Comparison of ENCODE assay signal across 18 cellular contexts in the genomic region with DNA sequence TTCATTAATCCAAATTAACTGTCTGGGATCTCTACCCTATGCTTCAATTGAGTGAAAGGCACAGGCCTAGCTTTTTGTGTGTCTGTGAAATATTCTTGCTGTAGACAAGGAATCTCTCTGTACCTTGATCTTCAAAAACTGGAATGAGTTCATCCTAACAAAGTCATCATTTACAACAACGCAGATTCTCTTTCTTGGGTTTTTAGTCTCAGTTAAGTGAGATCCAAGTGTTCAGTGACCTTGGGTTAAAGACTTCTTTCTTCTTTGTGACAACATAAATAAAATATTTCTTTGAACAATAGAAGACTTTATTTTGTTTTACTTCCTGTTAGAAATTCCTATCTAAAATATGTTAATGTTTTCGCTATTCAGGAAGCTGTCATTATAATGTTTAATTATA.
DNase-seq lines count a peak whose midpoint lies in the region; ATAC-seq, FAIRE-seq and TF ChIP-seq lines count a peak whose summit lies in the region.
"Had no signal": no experiment of that assay in that cellular context is flagged by ENCODE, and none has a peak within 500 bp of the region (broad histone marks: within the 10 kb centered on the region; RNA-seq: fewer than 3 reads in every experiment).

No MANE protein-coding gene starts in this region.

- no peaks in the 10 kb centered on the region for H3K36me3 ChIP-seq in endothelial cell of umbilical vein (ENCODE audit: control insufficient read depth in 2 of 2, extremely low read depth in 1 of 2, insufficient read depth in 2 of 2, low read length in 2 of 2)

- H4K20me1 ChIP-seq in endothelial cell of umbilical vein (replicated peaks; ENCODE audit: control insufficient read depth, extremely low read depth, insufficient read depth, low read length) = no peaks in the 10 kb centered on the region

- CTCF ChIA-PET in endothelial cell of umbilical vein (lab: Charles Lee) = no interaction called here

- H3K4me1 Mint-ChIP-seq in neural crest cell = peaks cover 27% of the 10 kb centered on the region
- H3K4me1 Mint-ChIP-seq in stimulated activated naive B cell treated with anti-CD40 and anti-IgM and Interleukin-4, amounts not matched to agents 10 μg/mL and 1 μg/mL and 100 μg/mL, for 72 hours = no peaks in the 10 kb centered on the region
- H3K4me1 Mint-ChIP-seq: B cell had no signal

- peak overlapping the region; percentile 58 for H2AFZ ChIP-seq in endothelial cell of umbilical vein (ENCODE audit: low read depth, low read length)

- POLR2A ChIA-PET in endothelial cell of umbilical vein (lab: Charles Lee) = no interaction called here

- H3K27me3 Mint-ChIP-seq in neural crest cell (ENCODE audit: low read depth) = no peaks in the 10 kb centered on the region
- H3K27me3 Mint-ChIP-seq in stimulated activated naive B cell treated with anti-CD40 and anti-IgM and Interleukin-4, amounts not matched to agents 10 μg/mL and 1 μg/mL and 100 μg/mL, for 72 hours = peaks cover 0 to 3% of the 10 kb centered on the region in 2 donors
- H3K27me3 Mint-ChIP-seq: CD4-positive, alpha-beta T cell had no signal

- H3K4me3 ChIP-seq in endothelial cell of umbilical vein (replicated peaks in 1 of 3; ENCODE audit: insufficient read depth in 1 of 3, low read depth in 1 of 3, low read length in 3 of 3) = no peak overlapping the region

- FAIRE-seq in D721Med (lab: Jason Lieb, UNC) (peak; percentile 44), RCC 7860 (lab: Jason Lieb, UNC) (peak; percentile 26), endothelial cell of umbilical vein (lab: Jason Lieb, UNC) (peak; percentile 69)
- FAIRE-seq: G401.6, GM12891 had no signal

- no peak for DNase-seq in D721Med (ENCODE audit: insufficient read length, low spot score)
- no peak for DNase-seq in RCC 7860 (ENCODE audit: low spot score)
- DNase-seq in endothelial cell of umbilical vein (ENCODE audit: low read depth, low spot score) = peak; percentile 39
- no peak for DNase-seq in neural crest cell (ENCODE audit: low read depth, low spot score)
- DNase-seq in stimulated activated naive B cell treated with anti-CD40 and anti-IgM and Interleukin-4, amounts not matched to agents 10 μg/mL and 1 μg/mL and 100 μg/mL, for 72 hours = no peak
- no peak for DNase-seq in NCI-H187 (lab: John Stamatoyannopoulos, UW)
- no peak for DNase-seq in caudate nucleus (lab: John Stamatoyannopoulos, UW)
- DNase-seq: C1 segment of cervical spinal cord; CD4-positive, alpha-beta T cell; DMS153; DMS79 treated with DMSO at 0.1 percent for 48 hours; EL had no signal

- H3K4me1 ChIP-seq in endothelial cell of umbilical vein (ENCODE audit: control insufficient read depth, extremely low read depth, insufficient read depth, low read length) = peaks cover 10% of the 10 kb centered on the region

- H3K9ac ChIP-seq in endothelial cell of umbilical vein (replicated peaks; ENCODE audit: extremely low read depth, insufficient read depth, low read length) = no peak overlapping the region

- peaks cover 5% of the 10 kb centered on the region for H3K9me3 Mint-ChIP-seq in neural crest cell
- H3K9me3 Mint-ChIP-seq in stimulated activated naive B cell treated with anti-CD40 and anti-IgM and Interleukin-4, amounts not matched to agents 10 μg/mL and 1 μg/mL and 100 μg/mL, for 72 hours = no peaks in the 10 kb centered on the region
- H3K9me3 Mint-ChIP-seq: CD4-positive, alpha-beta T cell had no signal

- no peak for TF ChIP-seq CTCF in D721Med (IDR thresholded peaks at IDR 0.05; ENCODE audit: insufficient read depth, missing control alignments)
- TF ChIP-seq CTCF in endothelial cell of umbilical vein (IDR thresholded peaks at IDR 0.05; ENCODE audit: extremely low read depth in 1 of 2, insufficient read depth in 1 of 2, low read depth in 1 of 2, low read length in 2 of 2) = no peak
- TF ChIP-seq CTCF in neural crest cell (conservative IDR thresholded peaks at IDR 0.05) = no peak

- no TSS peak for BruUV-seq in endothelial cell of umbilical vein (replicated peaks; lab: Mats Ljungman, UMichigan)

- H3K4me2 ChIP-seq in endothelial cell of umbilical vein (ENCODE audit: insufficient read depth, low read length) = peak overlapping the region; percentile 35

- no peak overlapping the region for H3K27ac ChIP-seq in endothelial cell of umbilical vein (ENCODE audit: insufficient read depth, low read depth, low read length)
- no peak overlapping the region for H3K27ac ChIP-seq in caudate nucleus (ENCODE audit: low read depth, low read length)

- ATAC-seq in stimulated activated naive B cell treated with anti-CD40 and anti-IgM and Interleukin-4, amounts not matched to agents 10 μg/mL and 1 μg/mL and 100 μg/mL, for 72 hours (replicated peaks) = no peak
- ATAC-seq in GM21515 (IDR thresholded peaks at IDR 0.05; ENCODE audit: unreplicated experiment) = no peak
- ATAC-seq: HCT116 had no signal

- no peaks in the 10 kb centered on the region for H3K27me3 ChIP-seq in endothelial cell of umbilical vein (ENCODE audit: control insufficient read depth in 2 of 2, insufficient read depth in 2 of 2, low read length in 2 of 2)

- dilution Hi-C loops in endothelial cell of umbilical vein (cut with MboI; ENCODE audit: extremely low pct_ligation_motif_present, low sequenced_read_pairs) = no loop called here

- intact Hi-C loops in endothelial cell of umbilical vein (cut with micrococcal nuclease) = no loop called here

- H3K9me3 ChIP-seq in endothelial cell of umbilical vein (replicated peaks; ENCODE audit: control insufficient read depth, insufficient read depth, low read length) = no peaks in the 10 kb centered on the region

- no peak for TF ChIP-seq POLR2A in endothelial cell of umbilical vein (IDR thresholded peaks at IDR 0.05; ENCODE audit: low read depth, low read length)

- no peaks in the 10 kb centered on the region for H3K79me2 ChIP-seq in endothelial cell of umbilical vein (ENCODE audit: control insufficient read depth, insufficient read depth, low read length)

- H3K27ac Mint-ChIP-seq in neural crest cell (ENCODE audit: unreplicated experiment) = peak overlapping the region; percentile 93
- no peak overlapping the region for H3K27ac Mint-ChIP-seq in stimulated activated naive B cell treated with anti-CD40 and anti-IgM and Interleukin-4, amounts not matched to agents 10 μg/mL and 1 μg/mL and 100 μg/mL, for 72 hours
- H3K27ac Mint-ChIP-seq: B cell; CD4-positive, alpha-beta T cell; IgD-negative memory B cell had no signal

- H3K9me1 ChIP-seq in endothelial cell of umbilical vein (replicated peaks; ENCODE audit: control insufficient read depth, extremely low read depth, insufficient read depth, low read length) = no peaks in the 10 kb centered on the region

- no peak overlapping the region for H3K4me3 Mint-ChIP-seq in neural crest cell
- no peak overlapping the region for H3K4me3 Mint-ChIP-seq in stimulated activated naive B cell treated with anti-CD40 and anti-IgM and Interleukin-4, amounts not matched to agents 10 μg/mL and 1 μg/mL and 100 μg/mL, for 72 hours
- H3K4me3 Mint-ChIP-seq: B cell; CD4-positive, alpha-beta T cell; IgD-negative memory B cell had no signal

- no peaks in the 10 kb centered on the region for H3K36me3 Mint-ChIP-seq in neural crest cell (ENCODE audit: low read depth)
- H3K36me3 Mint-ChIP-seq in stimulated activated naive B cell treated with anti-CD40 and anti-IgM and Interleukin-4, amounts not matched to agents 10 μg/mL and 1 μg/mL and 100 μg/mL, for 72 hours = no peaks in the 10 kb centered on the region
- H3K36me3 Mint-ChIP-seq: IgD-negative memory B cell had no signal

TF ChIP-seq in endothelial cell of umbilical vein, 7 proteins besides CTCF, POLR2A, EP300 and RAD21:
- TF ChIP-seq, protein P1, sequence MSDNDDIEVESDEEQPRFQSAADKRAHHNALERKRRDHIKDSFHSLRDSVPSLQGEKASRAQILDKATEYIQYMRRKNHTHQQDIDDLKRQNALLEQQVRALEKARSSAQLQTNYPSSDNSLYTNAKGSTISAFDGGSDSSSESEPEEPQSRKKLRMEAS (IDR thresholded peaks at IDR 0.05; ENCODE audit: insufficient read depth, insufficient read length) = no peak
- no peak for TF ChIP-seq JUN (IDR thresholded peaks at IDR 0.05; ENCODE audit: borderline replicate concordance, insufficient read depth, insufficient read length, low read depth)
- no peak for TF ChIP-seq FOS (IDR thresholded peaks at IDR 0.05; ENCODE audit: borderline replicate concordance, insufficient read depth, low read length)
- no peak for TF ChIP-seq MYC (IDR thresholded peaks at IDR 0.05; ENCODE audit: low read depth, low read length)
TF ChIP-seq in endothelial cell of umbilical vein: peak in this region for 0.
